In genomic region chr20:63031251-63032014, GRCh38 we compare ENCODE assay signal across 23 cellular contexts. TPM values are rescaled to one million over a fixed set of nuclear protein-coding genes. Genes with fewer than 3 reads are reported as not detected.
DNase-seq lines count a peak whose midpoint lies in the region; ATAC-seq and TF ChIP-seq lines count a peak whose summit lies in the region.
"Had no signal": no experiment of that assay in that cellular context is flagged by ENCODE, and none has a peak within 500 bp of the region (broad histone marks: within the 10 kb centered on the region; RNA-seq: fewer than 3 reads in every experiment).

No MANE protein-coding gene starts in this region.

- peaks cover 6% of the 10 kb centered on the region for H3K79me2 ChIP-seq in DOHH2 (ENCODE audit: control insufficient read depth, low read length)

- CTCF ChIA-PET in WTC11 (lab: Charles Lee), result interaction anchor here (1.0 to 2.5 kb wide), 4 partner anchors 25 to 159 kb away, joined by 3 to 15 read pairs (median 7); no protein-coding TSS in a partner anchor

- H3K9me2 ChIP-seq in DOHH2 (replicated peaks; ENCODE audit: control insufficient read depth, low read length), result no peaks in the 10 kb centered on the region

- H3K9ac ChIP-seq in BLaER1 treated with 17β-estradiol and CSF1 and Interleukin-3, amounts not matched to agents 10 nM and 100 nM, result no peak overlapping the region

- H3K36me3 Mint-ChIP-seq in WTC11 (no peaks in the 10 kb centered on the region), neural crest cell (ENCODE audit: low read depth) (no peaks in the 10 kb centered on the region)
- H3K36me3 Mint-ChIP-seq: IgD-negative memory B cell had no signal

- TF ChIP-seq CTCF in DOHH2 (IDR thresholded peaks at IDR 0.05; ENCODE audit: low read depth, low read length, poor library complexity, severe bottlenecking) (no peak), WTC11 (IDR thresholded peaks at IDR 0.05) (no peak), neural crest cell (conservative IDR thresholded peaks at IDR 0.05) (no peak)

- no peaks in the 10 kb centered on the region for H4K20me1 ChIP-seq in BLaER1 treated with 17β-estradiol and CSF1 and Interleukin-3, amounts not matched to agents 10 nM and 100 nM
- H4K20me1 ChIP-seq in DOHH2 (ENCODE audit: control insufficient read depth, insufficient read depth, low read depth, low read length), result no peaks in the 10 kb centered on the region

- H3K4me2 ChIP-seq in BLaER1 treated with 17β-estradiol and CSF1 and Interleukin-3, amounts not matched to agents 10 nM and 100 nM, result peak overlapping the region in 7 of 11 experiments; percentile 76 to 88 (median 85); a peak in 11 of 22 replicates
- peak overlapping the region; percentile 73 for H3K4me2 ChIP-seq in DOHH2 (ENCODE audit: low read length)

- no peaks in the 10 kb centered on the region for H3K9me3 ChIP-seq in BLaER1 treated with 17β-estradiol and CSF1 and Interleukin-3, amounts not matched to agents 10 nM and 100 nM (replicated peaks in 1 of 11)
- H3K9me3 ChIP-seq in DOHH2 (ENCODE audit: control insufficient read depth, insufficient read depth, low read length), result no peaks in the 10 kb centered on the region

- H3K36me3 ChIP-seq in BLaER1 treated with 17β-estradiol and CSF1 and Interleukin-3, amounts not matched to agents 10 nM and 100 nM, result no peaks in the 10 kb centered on the region
- peaks cover under 1% of the 10 kb centered on the region; the same call in 1 of the 2 replicates for H3K36me3 ChIP-seq in DOHH2 (ENCODE audit: control insufficient read depth, low read length)

- no peak overlapping the region for H3K4me3 ChIP-seq in BLaER1 treated with 17β-estradiol and CSF1 and Interleukin-3, amounts not matched to agents 10 nM and 100 nM
- H3K4me3 ChIP-seq in DOHH2 (ENCODE audit: low read length), result peak overlapping the region; percentile 60
- H3K4me3 ChIP-seq: SK-N-MC had no signal

- no peak overlapping the region for H3K27ac ChIP-seq in BLaER1 treated with 17β-estradiol and CSF1 and Interleukin-3, amounts not matched to agents 10 nM and 100 nM
- H3K27ac ChIP-seq in DOHH2 (ENCODE audit: low read depth, low read length), result no peak overlapping the region
- H3K27ac ChIP-seq: SK-N-MC had no signal

- no peaks in the 10 kb centered on the region for H3K9me3 Mint-ChIP-seq in WTC11
- H3K9me3 Mint-ChIP-seq in neural crest cell, result no peaks in the 10 kb centered on the region

- H3K4me1 Mint-ChIP-seq in WTC11 (peaks cover 45% of the 10 kb centered on the region), neural crest cell (peaks cover 34% of the 10 kb centered on the region)

- peaks cover 31 to 83% (median 72%) of the 10 kb centered on the region in 10 experiments for H3K4me1 ChIP-seq in BLaER1 treated with 17β-estradiol and CSF1 and Interleukin-3, amounts not matched to agents 10 nM and 100 nM
- peaks cover 71% of the 10 kb centered on the region for H3K4me1 ChIP-seq in DOHH2 (ENCODE audit: control insufficient read depth, low read length)

- H3F3A ChIP-seq in DOHH2 (ENCODE audit: control insufficient read depth, insufficient read depth), result peaks cover 13% of the 10 kb centered on the region

- ATAC-seq in WTC11, result no peak
- ATAC-seq in GM19035 (IDR thresholded peaks at IDR 0.05; ENCODE audit: unreplicated experiment), result no peak

- DNase-seq in WTC11 (ENCODE audit: low spot score) (no peak), neural crest cell (ENCODE audit: low read depth, low spot score) (no peak), A172 (ENCODE audit: low spot score) (no peak), SIG-M5 (lab: John Stamatoyannopoulos, UW) (no peak)
- no peak for DNase-seq in activated CD4-positive, CD25-positive, alpha-beta regulatory T cell treated with anti-CD3 and anti-CD28 coated beads, Interleukin-2, amount 50 U/mL, for 72 hours
- DNase-seq: AML-193, DMS53, MV-4-11, NCI-H1694, NCI-H2081, NCI-H2171 treated with DMSO at 0.1 percent for 48 hours, NCI-H524 treated with DMSO at 0.1 percent for 48 hours, NCI-H82, OCI-M1, SHP77, SW 1271 had no signal

- H3K4me3 Mint-ChIP-seq in WTC11, result no peak overlapping the region
- H3K4me3 Mint-ChIP-seq in neural crest cell, result no peak overlapping the region

- peaks cover 6% of the 10 kb centered on the region for H3K27me3 Mint-ChIP-seq in WTC11 (ENCODE audit: low read depth)
- H3K27me3 Mint-ChIP-seq in neural crest cell (ENCODE audit: low read depth), result peaks cover 4% of the 10 kb centered on the region

- POLR2A ChIA-PET in WTC11 (lab: Charles Lee), result no interaction called here

- peak overlapping the region; percentile 46; the same call in 1 of the 2 replicates for H3K27ac Mint-ChIP-seq in WTC11
- peak overlapping the region; percentile 52 for H3K27ac Mint-ChIP-seq in neural crest cell (ENCODE audit: unreplicated experiment)
- H3K27ac Mint-ChIP-seq: IgD-negative memory B cell had no signal

- peaks cover 8 to 37% (median 17%) of the 10 kb centered on the region in 11 experiments; a peak in 21 of 22 replicates for H3K27me3 ChIP-seq in BLaER1 treated with 17β-estradiol and CSF1 and Interleukin-3, amounts not matched to agents 10 nM and 100 nM
- H3K27me3 ChIP-seq in DOHH2 (ENCODE audit: control insufficient read depth, low read length), result peaks cover 6% of the 10 kb centered on the region; the same call in 1 of the 2 replicates

TF ChIP-seq in WTC11, 78 proteins besides CTCF, POLR2A, EP300 and RAD21 (continues in another document):
- TF ChIP-seq ATF2 (CRISPR knock-in tag; IDR thresholded peaks at IDR 0.05; ENCODE audit: borderline replicate concordance, low read depth), result no peak
- TF ChIP-seq GRHL2 (CRISPR knock-in tag; IDR thresholded peaks at IDR 0.05; ENCODE audit: insufficient replicate concordance, severe bottlenecking), result no peak
- no peak for TF ChIP-seq JUN (CRISPR knock-in tag; IDR thresholded peaks at IDR 0.05)
- TF ChIP-seq PRRX2 (CRISPR knock-in tag; IDR thresholded peaks at IDR 0.05), result no peak
- TF ChIP-seq NFATC4 (CRISPR knock-in tag; IDR thresholded peaks at IDR 0.05), result no peak
- TF ChIP-seq ZNF423 (CRISPR knock-in tag; IDR thresholded peaks at IDR 0.05), result no peak
- no peak for TF ChIP-seq NR3C1 (CRISPR knock-in tag; conservative IDR thresholded peaks at IDR 0.05; ENCODE audit: low read depth)
- TF ChIP-seq AFF4 (CRISPR knock-in tag; IDR thresholded peaks at IDR 0.05; ENCODE audit: borderline replicate concordance), result no peak
- no peak for TF ChIP-seq CREM (CRISPR knock-in tag; IDR thresholded peaks at IDR 0.05)
- no peak for TF ChIP-seq ZNF671 (CRISPR knock-in tag; IDR thresholded peaks at IDR 0.05)
- no peak for TF ChIP-seq CREB1 (CRISPR knock-in tag; IDR thresholded peaks at IDR 0.05)
- TF ChIP-seq RORB (CRISPR knock-in tag; IDR thresholded peaks at IDR 0.05), result no peak
- no peak for TF ChIP-seq OVOL2 (CRISPR knock-in tag; IDR thresholded peaks at IDR 0.05; ENCODE audit: borderline replicate concordance)
- TF ChIP-seq ATF6 (CRISPR knock-in tag; IDR thresholded peaks at IDR 0.05), result no peak

RNA-seq across cellular contexts. Expression of gene BHLHE23, which starts 24.7 kb away (rescaled TPM):
- total RNA-seq in WTC11 (2021) (0.57 to 1.3 TPM (median 0.66 TPM) in 3 replicates), neural crest cell (not detected in 2 replicates)
- total RNA-seq in A172 (2014; rRNA removed; shearing (Covaris generic)), result not detected in 2 replicates
- total RNA-seq: H4, M059J had no signal
